ENCODE assay signal across 15 cellular contexts in the genomic region with DNA sequence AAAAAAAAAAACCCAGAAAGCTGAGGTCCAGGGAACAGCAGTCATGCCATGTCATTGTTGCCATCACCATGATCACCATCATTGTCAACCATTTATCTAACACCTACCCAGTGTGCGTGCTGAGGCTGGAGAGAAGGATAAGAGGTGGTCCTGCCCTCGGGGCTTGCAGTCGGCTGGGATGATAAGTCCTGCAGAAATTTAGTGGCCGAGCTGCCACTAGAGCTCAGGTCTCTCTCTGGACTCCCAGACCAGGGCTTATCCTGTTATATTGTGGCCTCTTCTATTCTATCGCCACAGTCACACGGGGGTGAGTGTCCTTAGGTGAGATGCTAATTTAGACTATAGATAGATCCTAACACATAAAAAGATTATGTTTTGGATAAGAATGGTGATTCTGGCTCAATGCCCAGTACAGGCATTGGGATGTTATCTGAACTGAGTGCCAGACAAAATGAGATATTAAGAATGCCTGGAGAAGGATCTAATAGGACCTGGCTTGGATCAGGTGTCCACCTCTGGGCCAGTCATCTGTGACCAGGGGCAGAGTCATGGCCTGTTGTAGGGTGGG.
"Had no signal": no experiment of that assay in that cellular context is flagged by ENCODE, and none has a peak within 500 bp of the region (broad histone marks: within the 10 kb centered on the region; RNA-seq: fewer than 3 reads in every experiment).

No MANE protein-coding gene starts in this region.

- H3K4me3 ChIP-seq: breast epithelium, gastroesophageal sphincter had no signal

- H3K27ac Mint-ChIP-seq: activated CD8-positive, alpha-beta memory T cell treated with anti-CD3 and anti-CD28 coated beads, Interleukin-2, amount 10 ng/mL, durations not matched to agents 7 days and 5 days; activated naive CD8-positive, alpha-beta T cell; stimulated activated naive CD8-positive, alpha-beta T cell treated with anti-CD3 and anti-CD28 coated beads, Interleukin-15, amount 100 ng/mL, for 72 hours; type B pancreatic cell had no signal

- H3K4me1 ChIP-seq: breast epithelium had no signal

- DNase-seq: activated CD4-positive, alpha-beta T cell treated with anti-CD3 and anti-CD28 coated beads, Interleukin-2, amount 50 U/mL, for 48 hours; activated CD4-positive, CD25-positive, alpha-beta regulatory T cell treated with anti-CD3 and anti-CD28 coated beads, Interleukin-2, amount 50 U/mL, for 72 hours; activated CD8-positive, alpha-beta memory T cell treated with anti-CD3 and anti-CD28 coated beads, Interleukin-2, amount 10 ng/mL, durations not matched to agents 7 days and 5 days; activated effector memory CD4-positive, alpha-beta T cell treated with anti-CD3 and anti-CD28 coated beads, Interleukin-2, amount 50 U/mL, for 16 hours; activated T-cell treated with anti-CD3 and anti-CD28 coated beads, Interleukin-2, amount 50 U/mL, for 4 hours; naive thymus-derived CD4-positive, alpha-beta T cell; stimulated activated CD4-positive, alpha-beta T cell treated with anti-CD3 and anti-CD28 coated beads, Interleukin-1b, Interleukin-23, amount 100 ng/mL, for 48 hours; stimulated activated naive CD8-positive, alpha-beta T cell treated with anti-CD3 and anti-CD28 coated beads, Interleukin-15, amount 100 ng/mL, for 72 hours had no signal

- H3K27me3 ChIP-seq: breast epithelium, gastroesophageal sphincter, neutrophil had no signal

- FAIRE-seq: islet of Langerhans had no signal

- H3K4me1 Mint-ChIP-seq: naive thymus-derived CD4-positive, alpha-beta T cell; stimulated activated naive CD8-positive, alpha-beta T cell treated with anti-CD3 and anti-CD28 coated beads, Interleukin-15, amount 100 ng/mL, for 72 hours had no signal

- H3K36me3 Mint-ChIP-seq: activated CD8-positive, alpha-beta memory T cell treated with anti-CD3 and anti-CD28 coated beads, Interleukin-2, amount 10 ng/mL, durations not matched to agents 7 days and 5 days; activated naive CD8-positive, alpha-beta T cell; type B pancreatic cell had no signal

- H3K9me3 ChIP-seq: breast epithelium, gastroesophageal sphincter, neutrophil had no signal

- H3K27ac ChIP-seq: gastroesophageal sphincter, neutrophil had no signal

- H3K4me3 Mint-ChIP-seq: activated CD8-positive, alpha-beta memory T cell treated with anti-CD3 and anti-CD28 coated beads, Interleukin-2, amount 10 ng/mL, durations not matched to agents 7 days and 5 days; activated naive CD8-positive, alpha-beta T cell; activated T-cell treated with anti-CD3 and anti-CD28 coated beads, Interleukin-2, amount 50 U/mL, for 4 hours; naive thymus-derived CD4-positive, alpha-beta T cell; stimulated activated naive CD8-positive, alpha-beta T cell treated with anti-CD3 and anti-CD28 coated beads, Interleukin-15, amount 100 ng/mL, for 72 hours; type B pancreatic cell had no signal

- H3K9me3 Mint-ChIP-seq: activated T-cell treated with anti-CD3 and anti-CD28 coated beads, Interleukin-2, amount 50 U/mL, for 4 hours; stimulated activated naive CD8-positive, alpha-beta T cell treated with anti-CD3 and anti-CD28 coated beads, Interleukin-15, amount 100 ng/mL, for 72 hours; type B pancreatic cell had no signal

- H3K27me3 Mint-ChIP-seq: activated naive CD8-positive, alpha-beta T cell had no signal

- ATAC-seq: activated CD8-positive, alpha-beta memory T cell treated with anti-CD3 and anti-CD28 coated beads, Interleukin-2, amount 10 ng/mL, durations not matched to agents 7 days and 5 days; activated T-cell treated with anti-CD3 and anti-CD28 coated beads, Interleukin-2, amount 50 U/mL, for 4 hours; gastroesophageal sphincter; left lobe of liver; naive thymus-derived CD4-positive, alpha-beta T cell; stimulated activated naive CD8-positive, alpha-beta T cell treated with anti-CD3 and anti-CD28 coated beads, Interleukin-15, amount 100 ng/mL, for 72 hours had no signal

- H3K36me3 ChIP-seq: breast epithelium, gastroesophageal sphincter, neutrophil had no signal
